1 cellular context compared by ENCODE assay signal in the genomic region with DNA sequence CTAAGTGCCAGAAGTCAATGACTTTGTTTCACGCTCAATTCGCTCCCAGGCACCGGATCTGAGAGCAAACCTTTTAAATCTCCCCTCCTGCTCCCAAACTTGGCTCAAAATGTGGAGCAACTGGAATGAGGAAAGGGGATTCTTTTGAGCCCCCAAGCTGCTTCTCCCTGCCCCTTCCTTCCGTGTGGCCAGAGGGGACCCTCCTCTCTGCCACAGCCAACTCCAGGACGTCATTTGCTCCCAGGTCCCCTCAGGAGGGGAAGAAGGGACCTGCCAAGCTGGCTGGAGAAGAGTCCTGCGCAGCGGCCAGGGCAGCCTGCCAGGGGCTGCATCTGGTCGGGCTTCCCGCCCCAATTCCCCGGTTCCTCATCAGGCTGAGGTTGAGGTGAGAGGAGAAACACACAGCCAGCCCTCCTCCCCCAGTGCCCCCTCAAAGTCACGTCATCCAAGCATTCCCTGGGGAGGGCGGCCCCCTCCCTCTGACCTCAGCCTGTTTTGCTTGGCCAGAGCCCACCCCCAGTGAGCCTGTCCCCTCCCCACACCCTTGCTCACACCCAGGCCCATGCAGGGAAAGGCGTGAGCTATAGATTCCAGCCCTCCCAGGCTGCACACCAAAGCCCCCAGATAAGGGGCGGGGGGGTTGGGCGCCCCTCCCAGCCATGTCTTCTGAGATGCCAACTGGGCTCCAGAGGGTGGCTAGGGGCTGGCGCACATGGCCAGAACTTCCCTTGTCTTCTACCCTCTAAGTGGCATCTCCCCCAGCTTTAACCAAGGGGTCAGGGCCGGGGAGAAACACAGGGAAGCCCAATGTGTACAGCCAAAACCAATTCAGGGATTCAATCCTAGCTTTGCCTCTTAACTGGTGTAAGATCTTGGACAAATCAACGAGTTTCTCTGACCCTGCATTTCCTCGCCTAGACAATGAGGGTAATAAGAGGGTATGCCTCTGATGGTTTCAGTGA.
TF ChIP-seq lines count a peak whose summit lies in the region.

No MANE protein-coding gene starts in this region.

TF ChIP-seq in endothelial cell of umbilical vein, 7 proteins besides CTCF, POLR2A, EP300 and RAD21:
- TF ChIP-seq, protein P1, sequence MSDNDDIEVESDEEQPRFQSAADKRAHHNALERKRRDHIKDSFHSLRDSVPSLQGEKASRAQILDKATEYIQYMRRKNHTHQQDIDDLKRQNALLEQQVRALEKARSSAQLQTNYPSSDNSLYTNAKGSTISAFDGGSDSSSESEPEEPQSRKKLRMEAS (IDR thresholded peaks at IDR 0.05; ENCODE audit: insufficient read depth, insufficient read length), result no peak
- TF ChIP-seq FOS (IDR thresholded peaks at IDR 0.05; ENCODE audit: borderline replicate concordance, insufficient read depth, low read length) (no peak), JUN (IDR thresholded peaks at IDR 0.05; ENCODE audit: borderline replicate concordance, insufficient read depth, insufficient read length, low read depth) (no peak), POLR2AphosphoS5 (IDR thresholded peaks at IDR 0.05; ENCODE audit: insufficient read depth, low read depth, low read length) (no peak), MYC (IDR thresholded peaks at IDR 0.05; ENCODE audit: low read depth, low read length) (no peak), EZH2 (IDR thresholded peaks at IDR 0.05; ENCODE audit: borderline replicate concordance, low read depth, low read length, severe bottlenecking) (no peak), GATA2 (IDR thresholded peaks at IDR 0.05; ENCODE audit: insufficient read depth, insufficient read length, low read depth, low read length) (no peak)
TF ChIP-seq in endothelial cell of umbilical vein: peak in this region for 0.
